Comparison of ENCODE assay signal across 8 cellular contexts in genomic region chr1:29513357-29513756, GRCh38.
A peak's percentile ranks its signal among the peaks of the same experiment; 100 is the strongest.
DNase-seq lines count a peak whose midpoint lies in the region; ATAC-seq, FAIRE-seq and TF ChIP-seq lines count a peak whose summit lies in the region.

No MANE protein-coding gene starts in this region.

- H2AFZ ChIP-seq in astrocyte (ENCODE audit: low read depth, low read length) = no peak overlapping the region

- H3K79me2 ChIP-seq in astrocyte (ENCODE audit: insufficient read depth, low read length) = no peaks in the 10 kb centered on the region

- no peaks in the 10 kb centered on the region for H3K4me1 Mint-ChIP-seq in astrocyte (ENCODE audit: low read depth, unreplicated experiment)

- intact Hi-C loops in upper lobe of right lung (cut with DNase I) = no loop called here

- DNase-seq in A172 (ENCODE audit: low spot score) (peak; percentile 64), GM03348 (ENCODE audit: low spot score) (peak; percentile 69), NCI-H1694 (lab: John Stamatoyannopoulos, UW) (peak; percentile 62), astrocyte (ENCODE audit: low read depth) (peak; percentile 65), iris pigment epithelial cell (ENCODE audit: low read depth) (peak; percentile 65), upper lobe of right lung (no peak)
- DNase-seq in stimulated activated naive CD4-positive, alpha-beta T cell treated with Interleukin-2 at 50 U/mL for 16 hours (lab: John Stamatoyannopoulos, UW) = no peak

- H3K4me2 ChIP-seq in astrocyte (ENCODE audit: low read length) = no peak overlapping the region

- FAIRE-seq in astrocyte (lab: Jason Lieb, UNC) = peak; percentile 62

- H3K36me3 ChIP-seq in astrocyte (ENCODE audit: insufficient read depth, low read length) (no peaks in the 10 kb centered on the region), upper lobe of right lung (no peaks in the 10 kb centered on the region)

- H3K27me3 Mint-ChIP-seq in astrocyte (ENCODE audit: low read depth, unreplicated experiment) = peaks cover 45% of the 10 kb centered on the region

- no peak overlapping the region for H3K4me3 Mint-ChIP-seq in astrocyte (ENCODE audit: unreplicated experiment)

- no peak overlapping the region for H3K27ac Mint-ChIP-seq in astrocyte (ENCODE audit: unreplicated experiment)

- H3K36me3 Mint-ChIP-seq in astrocyte (ENCODE audit: low read depth, unreplicated experiment) = no peaks in the 10 kb centered on the region

- no peaks in the 10 kb centered on the region for H4K20me1 ChIP-seq in astrocyte (ENCODE audit: insufficient read depth, low read length)

- no peak overlapping the region for H3K9ac ChIP-seq in astrocyte (ENCODE audit: low read length)

- H3K4me1 ChIP-seq in astrocyte (ENCODE audit: insufficient read depth, low read length) (no peaks in the 10 kb centered on the region), upper lobe of right lung (no peaks in the 10 kb centered on the region)

- ATAC-seq in upper lobe of right lung (peak; percentile 92), HG03025 (IDR thresholded peaks at IDR 0.05; ENCODE audit: low FRiP score, unreplicated experiment) (no peak)

- H3K4me3 ChIP-seq in astrocyte (ENCODE audit: insufficient read depth, low read depth, low read length) (no peak overlapping the region), upper lobe of right lung (no peak overlapping the region)

- TF ChIP-seq CTCF in astrocyte (IDR thresholded peaks at IDR 0.05; ENCODE audit: insufficient read depth, low read depth, low read length) = peak; percentile 76
- peak; percentile 31 for TF ChIP-seq CTCF in upper lobe of right lung (IDR thresholded peaks at IDR 0.05)

- H3K9me3 Mint-ChIP-seq in astrocyte (ENCODE audit: unreplicated experiment) = peaks cover 3% of the 10 kb centered on the region

- H3K27me3 ChIP-seq in astrocyte (ENCODE audit: insufficient read depth, low read length) (peaks cover 6% of the 10 kb centered on the region), upper lobe of right lung (peaks cover 3% of the 10 kb centered on the region)

- H3K27ac ChIP-seq in astrocyte (ENCODE audit: low read depth, low read length) = no peak overlapping the region
- no peak overlapping the region for H3K27ac ChIP-seq in upper lobe of right lung

- H3K9me3 ChIP-seq in astrocyte (ENCODE audit: insufficient read depth, low read depth, low read length) (no peaks in the 10 kb centered on the region), upper lobe of right lung (no peaks in the 10 kb centered on the region)

Comparison
In these comparisons a context has a peak if more than half of its experiments do, and no peak if none do; other contexts are left out.
1. DNase-seq: peak in A172 (single experiment), GM03348 (single experiment), NCI-H1694 (single experiment), astrocyte (single experiment) and iris pigment epithelial cell (single experiment); none in upper lobe of right lung (single experiment) and stimulated activated naive CD4-positive, alpha-beta T cell treated with Interleukin-2 at 50 U/mL for 16 hours (single experiment).